In the genomic region with DNA sequence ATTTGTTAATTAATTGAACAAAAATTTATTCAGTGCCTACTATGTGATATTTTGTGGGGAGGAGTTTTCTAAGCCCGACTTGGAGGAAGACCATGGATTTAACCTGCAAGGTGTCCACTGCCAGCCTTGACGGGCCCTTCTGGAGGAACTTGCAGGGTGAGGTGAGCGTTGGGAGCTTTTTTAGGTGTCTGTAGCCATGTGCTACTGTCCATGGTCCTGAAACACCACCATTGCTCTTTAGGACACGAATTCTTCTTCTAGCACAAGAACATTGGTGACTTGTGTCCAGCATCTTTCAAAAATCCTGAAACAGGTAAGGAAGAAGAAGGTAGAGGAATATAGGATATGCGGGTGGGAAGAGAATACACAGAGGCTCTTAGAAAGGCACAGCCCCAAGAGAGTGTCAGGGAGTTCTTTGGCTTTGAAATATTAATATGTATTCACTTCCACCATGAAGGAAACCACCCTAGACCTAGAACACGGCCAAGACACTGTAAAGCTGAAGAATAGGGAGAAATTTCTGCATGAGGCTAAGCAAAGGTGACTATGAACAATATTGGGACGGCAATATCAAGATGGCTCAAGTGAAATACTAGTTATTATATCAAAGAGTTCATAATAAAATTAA, we compare ENCODE assay signal across 8 cellular contexts. TPM values are rescaled to one million over a fixed set of nuclear protein-coding genes. Genes with fewer than 3 reads are reported as not detected.
DNase-seq lines count a peak whose midpoint lies in the region; ATAC-seq and TF ChIP-seq lines count a peak whose summit lies in the region.

No MANE protein-coding gene starts in this region.

- no peak for TF ChIP-seq EP300 in transverse colon (IDR thresholded peaks at IDR 0.05; ENCODE audit: low read depth)

- TF ChIP-seq CTCF in kidney epithelial cell (IDR thresholded peaks at IDR 0.05; ENCODE audit: insufficient read depth, low read length, poor library complexity, severe bottlenecking) (no peak), transverse colon (IDR thresholded peaks at IDR 0.05) (no peak)

- H3K4me1 ChIP-seq in transverse colon, result no peaks in the 10 kb centered on the region

- H3K4me3 ChIP-seq in MG63, result no peak overlapping the region
- H3K4me3 ChIP-seq in kidney epithelial cell (ENCODE audit: low read depth, low read length), result no peak overlapping the region
- no peak overlapping the region for H3K4me3 ChIP-seq in transverse colon

- in situ Hi-C loops in transverse colon (cut with MboI; ENCODE audit: low pct_ligation_motif_present in 1 of 4, low pct_unique_long_range_greater_than_20kb in 1 of 4, low sequenced_read_pairs in 3 of 4), result loop anchor here in 2 of 4 donors (25.0 kb wide), 2 partner anchors 258 to 983 kb away; a partner anchor contains a TSS

- DNase-seq in EL (peak; percentile 43), MG63 (peak; percentile 7), kidney epithelial cell (ENCODE audit: low read depth) (peak; percentile 19), transverse colon (peak; percentile 16)
- peak; percentile 37 for DNase-seq in activated gamma-delta T cell treated with anti-CD3 and anti-CD28 coated beads, Interleukin-2, amount 50 U/mL, for 16 hours (ENCODE audit: low read depth)

- intact Hi-C loops in transverse colon (cut with DNase I; ENCODE audit: low total_unique reads), result no loop called here

- H3K36me3 ChIP-seq in MG63 (no peaks in the 10 kb centered on the region), kidney epithelial cell (ENCODE audit: control insufficient read depth, insufficient read depth, low read length) (no peaks in the 10 kb centered on the region), transverse colon (no peaks in the 10 kb centered on the region)

- WGBS in transverse colon (ENCODE audit: low coverage in 1 of 2), 2 donors, result 21 to 23% methylated on average over 5 to 7 of the region's 7 CpGs

- H3K27me3 ChIP-seq in MG63 (peaks cover 21% of the 10 kb centered on the region), kidney epithelial cell (ENCODE audit: control insufficient read depth, insufficient read depth, low read length) (peaks cover 4% of the 10 kb centered on the region), transverse colon (peaks cover 4% of the 10 kb centered on the region)

- ATAC-seq in GM21423 (IDR thresholded peaks at IDR 0.05; ENCODE audit: unreplicated experiment) (no peak), HG03280 (IDR thresholded peaks at IDR 0.05; ENCODE audit: unreplicated experiment) (no peak), HG02852 (IDR thresholded peaks at IDR 0.05; ENCODE audit: unreplicated experiment) (no peak)

- H3K27ac ChIP-seq in transverse colon, result no peak overlapping the region

- no peak for TF ChIP-seq POLR2A in transverse colon (IDR thresholded peaks at IDR 0.05)

- H3K9me3 ChIP-seq in MG63, result no peaks in the 10 kb centered on the region
- no peaks in the 10 kb centered on the region for H3K9me3 ChIP-seq in transverse colon

RNA-seq across cellular contexts. Expression of a gene that starts 27.9 kb away (rescaled TPM):
- not detected in 2 replicates for total RNA-seq in MG63 (2014; rRNA removed; shearing (Covaris generic); ENCODE audit: low replicate concordance)
- total RNA-seq in kidney epithelial cell (not detected in 2 replicates), transverse colon (not detected)

RNA-seq across cellular contexts. Expression of a gene that starts 37.1 kb away (rescaled TPM):
- total RNA-seq in MG63 (2014; rRNA removed; shearing (Covaris generic); ENCODE audit: low replicate concordance), result 10.2 and 12.8 TPM in 2 replicates
- total RNA-seq in kidney epithelial cell (16.3 and 18.3 TPM in 2 replicates), transverse colon (10 to 100 TPM; 12.3 to 26.2 (median 22.7) TPM)

RNA-seq across cellular contexts. Expression of a gene that starts 46.5 kb away (rescaled TPM):
- not detected in 2 replicates for total RNA-seq in MG63 (2014; rRNA removed; shearing (Covaris generic); ENCODE audit: low replicate concordance)
- total RNA-seq in kidney epithelial cell (not detected in 2 replicates), transverse colon (not detected)
